Comparison of ENCODE assay signal across 17 cellular contexts in genomic region chr16:86202760-86203426, GRCh38.
DNase-seq lines count a peak whose midpoint lies in the region; ATAC-seq, FAIRE-seq and TF ChIP-seq lines count a peak whose summit lies in the region.
"Had no signal": no experiment of that assay in that cellular context is flagged by ENCODE, and none has a peak within 500 bp of the region (broad histone marks: within the 10 kb centered on the region; RNA-seq: fewer than 3 reads in every experiment).

No MANE protein-coding gene starts in this region.

- H3K36me3 ChIP-seq in HepG2 (replicated peaks in 1 of 2; ENCODE audit: control insufficient read depth in 1 of 2, insufficient read depth in 2 of 2, low read length in 2 of 2) (no peaks in the 10 kb centered on the region), right lobe of liver (no peaks in the 10 kb centered on the region)
- H3K36me3 ChIP-seq: BLaER1 had no signal

- no peaks in the 10 kb centered on the region for H3K9me3 ChIP-seq in HepG2 (ENCODE audit: low read length)
- no peaks in the 10 kb centered on the region for H3K9me3 ChIP-seq in right lobe of liver
- H3K9me3 ChIP-seq in T-helper 17 cell (ENCODE audit: control insufficient read depth, low read length, poor library complexity, severe bottlenecking) = no peaks in the 10 kb centered on the region
- H3K9me3 ChIP-seq: BLaER1, Caco-2 had no signal

- H4K20me1 ChIP-seq in HepG2 (ENCODE audit: insufficient read depth, low read length) = no peaks in the 10 kb centered on the region; the same call in 1 of the 2 replicates

- no peak overlapping the region for H3K9ac ChIP-seq in HepG2 (ENCODE audit: insufficient read depth, low read depth, low read length)
- H3K9ac ChIP-seq: BLaER1 had no signal

- H3K4me3 Mint-ChIP-seq in stimulated activated naive B cell treated with anti-CD40 and anti-IgM and Interleukin-4, amounts not matched to agents 10 μg/mL and 1 μg/mL and 100 μg/mL, for 72 hours = no peak overlapping the region
- H3K4me3 Mint-ChIP-seq in T-helper 17 cell = no peak overlapping the region
- H3K4me3 Mint-ChIP-seq in stimulated activated naive CD8-positive, alpha-beta T cell treated with anti-CD3 and anti-CD28 coated beads, Interleukin-15, amount 100 ng/mL, for 72 hours = no peak overlapping the region
- H3K4me3 Mint-ChIP-seq: CD8-positive, alpha-beta memory T cell; HFFc6 had no signal

- TF ChIP-seq POLR2A in HepG2 (IDR thresholded peaks at IDR 0.05; ENCODE audit: insufficient read depth in 1 of 2, low read depth in 2 of 2, low read length in 2 of 2) (no peak), right lobe of liver (IDR thresholded peaks at IDR 0.05) (no peak)

- FAIRE-seq in HepG2 (lab: Jason Lieb, UNC) = no peak

- in situ Hi-C loops in HepG2 (cut with HindIII; ENCODE audit: extremely low pct_ligation_motif_present, low pct_unique_long_range_greater_than_20kb) = no loop called here

- H3K4me2 ChIP-seq in HepG2 (ENCODE audit: low read depth, low read length) = no peak overlapping the region
- H3K4me2 ChIP-seq: BLaER1 had no signal

- POLR2A ChIA-PET in HepG2 (lab: Yijun Ruan, JAX) = no interaction called here

- H3K27ac Mint-ChIP-seq in stimulated activated naive B cell treated with anti-CD40 and anti-IgM and Interleukin-4, amounts not matched to agents 10 μg/mL and 1 μg/mL and 100 μg/mL, for 72 hours = peak overlapping the region; percentile 14
- no peak overlapping the region for H3K27ac Mint-ChIP-seq in T-helper 17 cell
- H3K27ac Mint-ChIP-seq in stimulated activated naive CD8-positive, alpha-beta T cell treated with anti-CD3 and anti-CD28 coated beads, Interleukin-15, amount 100 ng/mL, for 72 hours = no peak overlapping the region
- H3K27ac Mint-ChIP-seq: HFFc6 had no signal

- no peak for ATAC-seq in HepG2
- ATAC-seq in right lobe of liver = no peak
- no peak for ATAC-seq in stimulated activated naive B cell treated with anti-CD40 and anti-IgM and Interleukin-4, amounts not matched to agents 10 μg/mL and 1 μg/mL and 100 μg/mL, for 72 hours (replicated peaks)
- ATAC-seq in T-helper 17 cell = no peak
- ATAC-seq in stimulated activated naive CD8-positive, alpha-beta T cell treated with anti-CD3 and anti-CD28 coated beads, Interleukin-15, amount 100 ng/mL, for 72 hours = no peak

- no peaks in the 10 kb centered on the region for H3K36me3 Mint-ChIP-seq in stimulated activated naive B cell treated with anti-CD40 and anti-IgM and Interleukin-4, amounts not matched to agents 10 μg/mL and 1 μg/mL and 100 μg/mL, for 72 hours
- no peaks in the 10 kb centered on the region for H3K36me3 Mint-ChIP-seq in T-helper 17 cell (ENCODE audit: low read depth)
- H3K36me3 Mint-ChIP-seq: CD8-positive, alpha-beta memory T cell had no signal

- H2AFZ ChIP-seq in HepG2 (ENCODE audit: low read length) = no peak overlapping the region

- no peaks in the 10 kb centered on the region for H3K79me2 ChIP-seq in HepG2 (ENCODE audit: insufficient read depth, low read length)

- H3K4me1 ChIP-seq in HepG2 (ENCODE audit: insufficient read depth, low read length) = no peaks in the 10 kb centered on the region
- no peaks in the 10 kb centered on the region for H3K4me1 ChIP-seq in right lobe of liver
- H3K4me1 ChIP-seq: BLaER1, Caco-2 had no signal

- intact Hi-C loops in HepG2 (cut with micrococcal nuclease; ENCODE audit: unreplicated experiment) (no loop called here), right lobe of liver (cut with DNase I) (no loop called here)

- no peaks in the 10 kb centered on the region for H3K9me3 Mint-ChIP-seq in stimulated activated naive B cell treated with anti-CD40 and anti-IgM and Interleukin-4, amounts not matched to agents 10 μg/mL and 1 μg/mL and 100 μg/mL, for 72 hours
- no peaks in the 10 kb centered on the region for H3K9me3 Mint-ChIP-seq in stimulated activated naive CD8-positive, alpha-beta T cell treated with anti-CD3 and anti-CD28 coated beads, Interleukin-15, amount 100 ng/mL, for 72 hours
- H3K9me3 Mint-ChIP-seq: CD8-positive, alpha-beta memory T cell; HFFc6 had no signal

- H3K27me3 ChIP-seq in HepG2 (ENCODE audit: control insufficient read depth in 1 of 2, insufficient read depth in 2 of 2, low read length in 2 of 2) (peaks cover 7 to 56% of the 10 kb centered on the region in 2 experiments), right lobe of liver (no peaks in the 10 kb centered on the region)

- H3K4me1 Mint-ChIP-seq in stimulated activated naive B cell treated with anti-CD40 and anti-IgM and Interleukin-4, amounts not matched to agents 10 μg/mL and 1 μg/mL and 100 μg/mL, for 72 hours = no peaks in the 10 kb centered on the region
- H3K4me1 Mint-ChIP-seq in T-helper 17 cell = peaks cover 2% of the 10 kb centered on the region
- no peaks in the 10 kb centered on the region for H3K4me1 Mint-ChIP-seq in stimulated activated naive CD8-positive, alpha-beta T cell treated with anti-CD3 and anti-CD28 coated beads, Interleukin-15, amount 100 ng/mL, for 72 hours
- H3K4me1 Mint-ChIP-seq: CD8-positive, alpha-beta memory T cell had no signal

- TF ChIP-seq CTCF in HepG2 (CRISPR knock-in tag; IDR thresholded peaks at IDR 0.05) = no peak
- no peak for TF ChIP-seq CTCF in right lobe of liver (IDR thresholded peaks at IDR 0.05)

- BruUV-seq in HepG2 (replicated peaks; lab: Mats Ljungman, UMichigan) = no TSS peak

- no peak for DNase-seq in HepG2 (ENCODE audit: low spot score)
- DNase-seq in right lobe of liver = no peak
- peak; percentile 51 for DNase-seq in mesenteric fat pad (ENCODE audit: low spot score)
- no peak for DNase-seq in stimulated activated naive B cell treated with anti-CD40 and anti-IgM and Interleukin-4, amounts not matched to agents 10 μg/mL and 1 μg/mL and 100 μg/mL, for 72 hours
- no peak for DNase-seq in T-helper 17 cell
- DNase-seq in HUDEP-2 (lab: John Stamatoyannopoulos, UW; ENCODE audit: unreplicated experiment in 76 of 76) = no peak
- DNase-seq in stimulated activated naive CD8-positive, alpha-beta T cell treated with anti-CD3 and anti-CD28 coated beads, Interleukin-15, amount 100 ng/mL, for 72 hours = no peak
- DNase-seq: 8988T; AML-193; Caco-2; CD8-positive, alpha-beta memory T cell; DMS53; GF-D8; HCEC 1CT; HFFc6 had no signal

- WGBS in HepG2 (ENCODE audit: low lambda C conversion rate) = 56% methylated on average over 11 of the region's 11 CpGs
- WGBS in right lobe of liver (ENCODE audit: insufficient coverage, low coverage, low lambda C conversion rate, missing lambda C conversion rate) = 67% methylated on average over 10 of the region's 11 CpGs

- H3K27me3 Mint-ChIP-seq in stimulated activated naive B cell treated with anti-CD40 and anti-IgM and Interleukin-4, amounts not matched to agents 10 μg/mL and 1 μg/mL and 100 μg/mL, for 72 hours = peaks cover 27 to 54% of the 10 kb centered on the region in 2 donors
- peaks cover 50% of the 10 kb centered on the region for H3K27me3 Mint-ChIP-seq in T-helper 17 cell
- peaks cover 61% of the 10 kb centered on the region for H3K27me3 Mint-ChIP-seq in stimulated activated naive CD8-positive, alpha-beta T cell treated with anti-CD3 and anti-CD28 coated beads, Interleukin-15, amount 100 ng/mL, for 72 hours

- H3K27ac ChIP-seq in HepG2 (ENCODE audit: extremely low read length, insufficient read depth, low read length) (no peak overlapping the region), right lobe of liver (no peak overlapping the region)
- H3K27ac ChIP-seq: BLaER1, HL-60 had no signal

- TF ChIP-seq EP300 in HepG2 (IDR thresholded peaks at IDR 0.05; ENCODE audit: low read depth in 2 of 2, low read length in 2 of 2) (no peak), HepG2 (CRISPR knock-in tag; IDR thresholded peaks at IDR 0.05; ENCODE audit: borderline replicate concordance) (no peak)

- H3K4me3 ChIP-seq in HepG2 (replicated peaks in 1 of 3; ENCODE audit: insufficient read depth in 1 of 3, low read depth in 2 of 3, low read length in 3 of 3) (no peak overlapping the region), right lobe of liver (no peak overlapping the region)
- H3K4me3 ChIP-seq: BLaER1 had no signal

- CTCF ChIA-PET in HepG2 (lab: Yijun Ruan, JAX; ENCODE audit: low intra/inter-chr PET ratio, low total read pairs) = no interaction called here

- no peak for TF ChIP-seq RAD21 in HepG2 (CRISPR knock-in tag; IDR thresholded peaks at IDR 0.05)

TF ChIP-seq in HepG2, 621 proteins besides CTCF, POLR2A, EP300 and RAD21:
- TF ChIP-seq ZNF629 (CRISPR knock-in tag; conservative IDR thresholded peaks at IDR 0.05) (peak; percentile 66), POLR2AphosphoS2 (IDR thresholded peaks at IDR 0.05; ENCODE audit: low read depth, low read length) (no peak), ZBTB37 (CRISPR knock-in tag; IDR thresholded peaks at IDR 0.05) (no peak)
